19 cellular contexts compared by ENCODE assay signal in the genomic region with DNA sequence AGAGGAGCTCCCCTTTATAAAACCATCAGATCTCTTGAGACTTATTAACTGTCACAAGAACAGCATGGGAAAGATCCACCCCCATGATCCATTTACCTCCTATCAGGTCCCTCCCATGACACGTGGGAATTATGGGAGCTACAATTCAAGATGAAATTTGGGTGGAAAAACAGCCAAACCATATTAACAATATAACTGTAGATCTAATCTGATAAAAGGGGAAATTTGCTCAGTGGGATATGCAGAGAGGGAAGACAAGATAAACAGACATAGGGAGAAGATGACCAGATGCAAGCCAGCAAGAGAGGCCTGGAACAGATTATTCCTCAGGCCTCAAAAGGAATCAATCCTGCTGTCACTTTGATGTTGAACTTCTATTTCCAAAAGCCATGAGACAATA.
DNase-seq lines count a peak whose midpoint lies in the region; ATAC-seq and TF ChIP-seq lines count a peak whose summit lies in the region.
"Had no signal": no experiment of that assay in that cellular context is flagged by ENCODE, and none has a peak within 500 bp of the region (broad histone marks: within the 10 kb centered on the region; RNA-seq: fewer than 3 reads in every experiment).

No MANE protein-coding gene starts in this region.

- H3K4me3 ChIP-seq in BLaER1 treated with 17β-estradiol and CSF1 and Interleukin-3, amounts not matched to agents 10 nM and 100 nM, result no peak overlapping the region
- H3K4me3 ChIP-seq: A549 had no signal

- no peaks in the 10 kb centered on the region for H3K36me3 ChIP-seq in BLaER1 treated with 17β-estradiol and CSF1 and Interleukin-3, amounts not matched to agents 10 nM and 100 nM

- no peaks in the 10 kb centered on the region for H4K20me1 ChIP-seq in BLaER1 treated with 17β-estradiol and CSF1 and Interleukin-3, amounts not matched to agents 10 nM and 100 nM

- peaks cover 0 to 7% (median 0%) of the 10 kb centered on the region in 11 experiments; a peak in 3 of 22 replicates for H3K9me3 ChIP-seq in BLaER1 treated with 17β-estradiol and CSF1 and Interleukin-3, amounts not matched to agents 10 nM and 100 nM (replicated peaks in 1 of 11)
- H3K9me3 ChIP-seq: A549 had no signal

- DNase-seq in SK-N-DZ (ENCODE audit: low spot score), result peak; percentile 65
- no peak for DNase-seq in NCI-H69 (lab: John Stamatoyannopoulos, UW)
- DNase-seq: C1 segment of cervical spinal cord; CD4-positive, alpha-beta memory T cell; CD4-positive, CD25-positive, alpha-beta regulatory T cell; CD8-positive, alpha-beta memory T cell; COR-L47; DMS 273 treated with DMSO at 0.1 percent for 48 hours; DMS153; DMS53; DMS79; DND-41; EL; GDM1 had no signal

- H3K4me2 ChIP-seq in BLaER1 treated with 17β-estradiol and CSF1 and Interleukin-3, amounts not matched to agents 10 nM and 100 nM, result peak overlapping the region in 5 of 11 experiments; percentile 27 to 74 (median 48); a peak in 9 of 22 replicates
- H3K4me2 ChIP-seq: A549 had no signal

- no peak for ATAC-seq in SK-N-SH treated with all-trans-retinoic acid at 6 μM for 48 hours
- ATAC-seq in GM21526 (IDR thresholded peaks at IDR 0.05; ENCODE audit: low FRiP score, unreplicated experiment), result no peak
- ATAC-seq: A549 had no signal

- H3K9ac ChIP-seq in BLaER1 treated with 17β-estradiol and CSF1 and Interleukin-3, amounts not matched to agents 10 nM and 100 nM, result no peak overlapping the region

- H3K27ac ChIP-seq in BLaER1 treated with 17β-estradiol and CSF1 and Interleukin-3, amounts not matched to agents 10 nM and 100 nM, result peak overlapping the region in 9 of 11 experiments; percentile 20 to 65 (median 49); a peak in 14 of 22 replicates
- H3K27ac ChIP-seq: 22Rv1, A549 had no signal

- no peaks in the 10 kb centered on the region for H3K27me3 ChIP-seq in BLaER1 treated with 17β-estradiol and CSF1 and Interleukin-3, amounts not matched to agents 10 nM and 100 nM

- H3K4me1 ChIP-seq in BLaER1 treated with 17β-estradiol and CSF1 and Interleukin-3, amounts not matched to agents 10 nM and 100 nM, result peaks cover 0 to 54% (median 3%) of the 10 kb centered on the region in 10 experiments; a peak in 8 of 20 replicates
- H3K4me1 ChIP-seq: A549 had no signal

TF ChIP-seq in SK-N-SH treated with all-trans-retinoic acid at 6 μM for 48 hours, 23 proteins besides CTCF, POLR2A, EP300 and RAD21:
- TF ChIP-seq ZFP30 (CRISPR knock-in tag; IDR thresholded peaks at IDR 0.05), result 0 out of 2 replicates have a peak, but pooled peaks have one; percentile 15
- peak; percentile 33; the same call in 1 of the 2 replicates for TF ChIP-seq TCF4 (CRISPR knock-in tag; IDR thresholded peaks at IDR 0.05; ENCODE audit: borderline replicate concordance)
- TF ChIP-seq ESRRG (CRISPR knock-in tag; IDR thresholded peaks at IDR 0.05), result no peak
